ENCODE assay signal across 21 cellular contexts in genomic region chr17:78616946-78617345, GRCh38. TPM values are rescaled to one million over a fixed set of nuclear protein-coding genes. Genes with fewer than 3 reads are reported as not detected.
DNase-seq lines count a peak whose midpoint lies in the region; ATAC-seq, FAIRE-seq and TF ChIP-seq lines count a peak whose summit lies in the region.
"Had no signal": no experiment of that assay in that cellular context is flagged by ENCODE, and none has a peak within 500 bp of the region (broad histone marks: within the 10 kb centered on the region; RNA-seq: fewer than 3 reads in every experiment).

No MANE protein-coding gene starts in this region.

- H3K4me3 Mint-ChIP-seq in activated CD4-positive, alpha-beta memory T cell treated with anti-CD3 and anti-CD28 coated beads, Interleukin-2, amount 10 ng/mL, durations not matched to agents 7 days and 5 days, result no peak overlapping the region
- H3K4me3 Mint-ChIP-seq: CD4-positive, alpha-beta memory T cell; HFFc6 had no signal

- no peaks in the 10 kb centered on the region for H3K79me1 ChIP-seq in mesenchymal stem cell (replicated peaks; ENCODE audit: low read length, poor library complexity, severe bottlenecking)

- H3K27me3 ChIP-seq in K562 (ENCODE audit: control insufficient read depth in 2 of 2, insufficient read depth in 2 of 2, low read length in 2 of 2), result peaks cover 35 to 81% of the 10 kb centered on the region in 2 experiments
- H3K27me3 ChIP-seq in mesenchymal stem cell (ENCODE audit: control insufficient read depth in 1 of 2, insufficient read depth in 1 of 2, low read length in 2 of 2), result peaks cover 0 to 5% of the 10 kb centered on the region in 2 experiments
- no peaks in the 10 kb centered on the region for H3K27me3 ChIP-seq in skeletal muscle tissue (ENCODE audit: control insufficient read depth in 3 of 3, insufficient read depth in 3 of 3, low read length in 3 of 3)
- no peaks in the 10 kb centered on the region for H3K27me3 ChIP-seq in tibial artery

- no peaks in the 10 kb centered on the region for H4K20me1 ChIP-seq in K562 (replicated peaks; ENCODE audit: control insufficient read depth, insufficient read depth, low read length)

- no peak overlapping the region for H3K9ac ChIP-seq in K562 (ENCODE audit: insufficient read depth in 1 of 2, low read depth in 2 of 2, low read length in 2 of 2)
- no peak overlapping the region for H3K9ac ChIP-seq in mesenchymal stem cell (ENCODE audit: low read length)
- no peak overlapping the region for H3K9ac ChIP-seq in skeletal muscle tissue (ENCODE audit: low read depth in 1 of 3, low read length in 3 of 3)

- no peak for TF ChIP-seq RAD21 in K562 (CRISPR knock-in tag; conservative IDR thresholded peaks at IDR 0.05 in 1 of 2, IDR thresholded peaks at IDR 0.05 in 1 of 2)

- peak overlapping the region in 1 of 2 experiments; percentile 57 for H3K14ac ChIP-seq in mesenchymal stem cell (ENCODE audit: low read length in 2 of 2)

- no peak for ATAC-seq in K562
- ATAC-seq in HG03139 (IDR thresholded peaks at IDR 0.05; ENCODE audit: unreplicated experiment), result no peak

- BruUV-seq in K562 (replicated peaks; lab: Mats Ljungman, UMichigan), result no TSS peak

- H2BK5ac ChIP-seq in mesenchymal stem cell (ENCODE audit: low read depth, low read length, poor library complexity, severe bottlenecking), result no peak overlapping the region

- POLR2A ChIA-PET in K562 (lab: Yijun Ruan, JAX), result interaction anchor here (0.7 kb wide), 1 partner anchor 108 kb away, joined by 3 read pairs; no protein-coding TSS in a partner anchor
- POLR2A ChIA-PET in activated CD4-positive, alpha-beta memory T cell treated with anti-CD3 and anti-CD28 coated beads, Interleukin-2, amount 10 ng/mL, durations not matched to agents 7 days and 5 days (lab: Charles Lee), result no interaction called here

- no peak overlapping the region for H2BK15ac ChIP-seq in mesenchymal stem cell (ENCODE audit: low read depth, poor library complexity, severe bottlenecking)

- 11% methylated on average over 11 of the region's 13 CpGs for WGBS in K562 (ENCODE audit: insufficient coverage, low coverage, missing lambda C conversion rate)
- 91% methylated on average over 13 of the region's 13 CpGs for WGBS in mesenchymal stem cell

- no peak overlapping the region for H2AK5ac ChIP-seq in mesenchymal stem cell (ENCODE audit: low read length, severe bottlenecking)

- H4K8ac ChIP-seq in mesenchymal stem cell (ENCODE audit: low read length), result no peak overlapping the region

- TF ChIP-seq CTCF in K562 (IDR thresholded peaks at IDR 0.05 in 2 of 3, conservative IDR thresholded peaks at IDR 0.05 in 1 of 3; ENCODE audit: insufficient read depth in 2 of 3, low read depth in 1 of 3, low read length in 3 of 3) (no peak; a peak in 1 of 6 replicates), tibial artery (IDR thresholded peaks at IDR 0.05) (no peak)

- CTCF ChIA-PET in K562 (lab: Yijun Ruan, JAX; ENCODE audit: low intra/inter-chr PET ratio), result no interaction called here
- CTCF ChIA-PET in activated CD4-positive, alpha-beta memory T cell treated with anti-CD3 and anti-CD28 coated beads, Interleukin-2, amount 10 ng/mL, durations not matched to agents 7 days and 5 days (lab: Charles Lee), result interaction anchor here (0.9 kb wide), 1 partner anchor 17 kb away, joined by 3 read pairs; no protein-coding TSS in a partner anchor

- no peak overlapping the region for H2BK120ac ChIP-seq in mesenchymal stem cell (ENCODE audit: low read depth, low read length)

- H3K9me1 ChIP-seq in K562 (ENCODE audit: control insufficient read depth, insufficient read depth, low read length), result no peaks in the 10 kb centered on the region

- H2BK12ac ChIP-seq in mesenchymal stem cell (ENCODE audit: low read length in 2 of 2), result no peak overlapping the region

- H3K36me3 ChIP-seq in K562 (ENCODE audit: control insufficient read depth, insufficient read depth, low read length) (no peaks in the 10 kb centered on the region), mesenchymal stem cell (ENCODE audit: control insufficient read depth in 1 of 2, insufficient read depth in 2 of 2, low read depth in 1 of 2, low read length in 2 of 2) (no peaks in the 10 kb centered on the region), skeletal muscle tissue (ENCODE audit: control insufficient read depth in 3 of 3, insufficient read depth in 3 of 3, low read length in 3 of 3) (no peaks in the 10 kb centered on the region), tibial artery (no peaks in the 10 kb centered on the region)
- H3K36me3 ChIP-seq: HAP-1 had no signal

- peak overlapping the region in 1 of 2 experiments; percentile 37 for H3K18ac ChIP-seq in mesenchymal stem cell (ENCODE audit: low read depth in 1 of 2, low read length in 2 of 2)

- in situ Hi-C loops in K562 (cut with MboI), result no loop called here

- H4K91ac ChIP-seq in mesenchymal stem cell (ENCODE audit: low read length), result peak overlapping the region; percentile 29

- H3K4me3 ChIP-seq in K562 (no peak overlapping the region), mesenchymal stem cell (ENCODE audit: insufficient read depth in 1 of 2, low read depth in 1 of 2, low read length in 2 of 2) (no peak overlapping the region), skeletal muscle tissue (ENCODE audit: low read length in 3 of 3) (no peak overlapping the region), tibial artery (no peak overlapping the region)
- H3K4me3 ChIP-seq: HAP-1 had no signal

- no peak overlapping the region for H3K4ac ChIP-seq in mesenchymal stem cell (ENCODE audit: low read depth in 1 of 2, low read length in 2 of 2)

- H3K4me1 ChIP-seq in K562 (replicated peaks in 1 of 2; ENCODE audit: control insufficient read depth in 2 of 2, insufficient read depth in 2 of 2, low read length in 2 of 2) (peaks cover 0 to 7% of the 10 kb centered on the region in 2 experiments; a peak in 1 of 5 replicates), mesenchymal stem cell (ENCODE audit: control insufficient read depth, insufficient read depth, low read depth, low read length) (no peaks in the 10 kb centered on the region), skeletal muscle tissue (ENCODE audit: control insufficient read depth in 3 of 3, insufficient read depth in 3 of 3, low read length in 3 of 3) (peaks cover 21 to 29% (median 24%) of the 10 kb centered on the region in 3 donors), tibial artery (peaks cover 0 to 34% (median 23%) of the 10 kb centered on the region in 4 donors)
- H3K4me1 ChIP-seq: HAP-1 had no signal

- H3K27ac ChIP-seq in K562 (ENCODE audit: extremely low read depth, low read depth, low read length) (no peak overlapping the region), mesenchymal stem cell (ENCODE audit: low read length, poor library complexity, severe bottlenecking) (no peak overlapping the region), skeletal muscle tissue (ENCODE audit: low read depth, low read length) (peak overlapping the region; percentile 66), tibial artery (peak overlapping the region; percentile 36 to 64)

- H3K27ac Mint-ChIP-seq in activated CD4-positive, alpha-beta memory T cell treated with anti-CD3 and anti-CD28 coated beads, Interleukin-2, amount 10 ng/mL, durations not matched to agents 7 days and 5 days, result no peak overlapping the region
- H3K27ac Mint-ChIP-seq: CD4-positive, alpha-beta memory T cell; HFFc6 had no signal

- H3K4me2 ChIP-seq in K562 (ENCODE audit: insufficient read depth, low read length) (no peak overlapping the region), mesenchymal stem cell (ENCODE audit: low read length, poor library complexity, severe bottlenecking) (no peak overlapping the region)

- DNase-seq in K562 (ENCODE audit: extremely low read depth in 1 of 4, low spot score in 3 of 4) (no peak), mesenchymal stem cell (no peak), tibial artery (no peak), cerebellar nuclear complex (lab: John Stamatoyannopoulos, UW) (no peak), NCI-H2107 (lab: John Stamatoyannopoulos, UW) (no peak)
- no peak for DNase-seq in activated CD4-positive, alpha-beta memory T cell treated with anti-CD3 and anti-CD28 coated beads, Interleukin-2, amount 10 ng/mL, durations not matched to agents 7 days and 5 days
- DNase-seq: Calu3; CD4-positive, alpha-beta memory T cell; COR-L47; DMS53; DMS79 treated with DMSO at 0.1 percent for 48 hours; GF-D8; GOT3; HFFc6 had no signal

- H3K27me3 Mint-ChIP-seq in activated CD4-positive, alpha-beta memory T cell treated with anti-CD3 and anti-CD28 coated beads, Interleukin-2, amount 10 ng/mL, durations not matched to agents 7 days and 5 days, result peaks cover 8% of the 10 kb centered on the region

- H2AFZ ChIP-seq in K562 (ENCODE audit: low read depth, low read length) (no peak overlapping the region), mesenchymal stem cell (ENCODE audit: low read depth, low read length) (no peak overlapping the region)

- no peaks in the 10 kb centered on the region for H3K36me3 Mint-ChIP-seq in activated CD4-positive, alpha-beta memory T cell treated with anti-CD3 and anti-CD28 coated beads, Interleukin-2, amount 10 ng/mL, durations not matched to agents 7 days and 5 days (ENCODE audit: low read depth)

- H3K4me1 Mint-ChIP-seq in activated CD4-positive, alpha-beta memory T cell treated with anti-CD3 and anti-CD28 coated beads, Interleukin-2, amount 10 ng/mL, durations not matched to agents 7 days and 5 days, result no peaks in the 10 kb centered on the region
- H3K4me1 Mint-ChIP-seq: CD4-positive, alpha-beta memory T cell had no signal

- TF ChIP-seq POLR2A in K562 (conservative IDR thresholded peaks at IDR 0.05), result no peak

- H3K9me3 Mint-ChIP-seq in activated CD4-positive, alpha-beta memory T cell treated with anti-CD3 and anti-CD28 coated beads, Interleukin-2, amount 10 ng/mL, durations not matched to agents 7 days and 5 days, result no peaks in the 10 kb centered on the region

- no peak overlapping the region for H3K23ac ChIP-seq in mesenchymal stem cell (ENCODE audit: low read length in 2 of 2)

- TF ChIP-seq EP300 in K562 (IDR thresholded peaks at IDR 0.05; ENCODE audit: low read length), result no peak

- FAIRE-seq in K562 (lab: Jason Lieb, UNC), result no peak
- FAIRE-seq: GM12892, H54 had no signal

- H3K9me3 ChIP-seq in K562 (replicated peaks; ENCODE audit: control insufficient read depth, insufficient read depth, low read depth, low read length) (no peaks in the 10 kb centered on the region), mesenchymal stem cell (ENCODE audit: control insufficient read depth, low read length) (peaks cover 12% of the 10 kb centered on the region), skeletal muscle tissue (ENCODE audit: control insufficient read depth in 3 of 3, low read length in 3 of 3) (no peaks in the 10 kb centered on the region), tibial artery (no peaks in the 10 kb centered on the region)
- H3K9me3 ChIP-seq: HAP-1 had no signal

- no peaks in the 10 kb centered on the region for H3K79me2 ChIP-seq in K562 (ENCODE audit: control insufficient read depth, insufficient read depth, low read length)

- intact Hi-C loops in K562 (cut with micrococcal nuclease) (no loop called here), tibial artery (cut with DNase I; ENCODE audit: low total_unique reads) (no loop called here)

RNA-seq across cellular contexts. Expression of gene DNAH17, which starts 39.8 kb away (rescaled TPM):
- total RNA-seq in K562 (2011; cell fraction: chromatin; rRNA removed; ENCODE audit: low replicate concordance), result not detected in 2 replicates
- total RNA-seq in K562 (2011; cell fraction: nucleolus; rRNA removed), result not detected in 2 replicates
- 0.15 TPM in 1 of 2 replicates, not detected in the other for total RNA-seq in K562 (2011; cell fraction: nucleoplasm; rRNA removed)
- total RNA-seq in K562 (2014; rRNA removed) (under 0.01 TPM in 1 of 2 replicates, not detected in the other), K562 (2014; rRNA removed; fragmentation: Illumina TruSeq; extraction: Trizol) (not detected in 2 replicates), K562 (2015; rRNA removed; fragmentation: Illumina TruSeq; extraction: Trizol) (not detected in 2 replicates), K562 (2021) (not detected in 2 replicates), skeletal muscle tissue (under 0.01 TPM)
- polyA plus RNA-seq in K562 (2011; rRNA removed) (not detected in 2 replicates), K562 (2014; fragmentation: Illumina TruSeq; extraction: Trizol) (not detected in 2 replicates), K562 (2014; fragmentation: Nextera tagmentation; extraction: Ambion mirVana) (under 1 TPM; 0.04 to 0.06 TPM), K562 (2014; rRNA removed) (0.01 TPM in 1 of 2 replicates, not detected in the other)
- not detected in 2 replicates for polyA plus RNA-seq in K562 (2011; cell fraction: cytosol; rRNA removed)
- 0.03 TPM in 1 of 2 replicates, not detected in the other for polyA plus RNA-seq in K562 (2011; cell fraction: nucleus; rRNA removed)
- 0.27 and 0.65 TPM in 2 replicates for polyA plus RNA-seq in K562 (2012)
- polyA minus RNA-seq in K562 (2011; rRNA and poly(A)+ RNA removed), result not detected in 2 replicates
- polyA minus RNA-seq in K562 (2011; cell fraction: cytosol; rRNA and poly(A)+ RNA removed), result not detected in 2 replicates
- not detected in 2 replicates for polyA minus RNA-seq in K562 (2011; cell fraction: nucleus; rRNA and poly(A)+ RNA removed)
- polyA plus RNA-seq in mesenchymal stem cell (2013, experiment 1 of 2), result 0.06 TPM
- 0.01 TPM for polyA plus RNA-seq in mesenchymal stem cell (2013, experiment 2 of 2)
- total RNA-seq in activated CD4-positive, alpha-beta memory T cell treated with anti-CD3 and anti-CD28 coated beads, Interleukin-2, amount 10 ng/mL, durations not matched to agents 7 days and 5 days, result under 1 TPM; 0.08 TPM
- total RNA-seq: G401, HFFc6 had no signal
- polyA plus RNA-seq: BJ had no signal

Comparison
In these comparisons a context has a peak if more than half of its experiments do, and no peak if none do; other contexts are left out.
1. H3K27ac ChIP-seq: peak in skeletal muscle tissue (single experiment) and tibial artery (2 of 2); none in K562 (single experiment) and mesenchymal stem cell (single experiment).